8 cellular contexts compared by ENCODE assay signal in the genomic region with DNA sequence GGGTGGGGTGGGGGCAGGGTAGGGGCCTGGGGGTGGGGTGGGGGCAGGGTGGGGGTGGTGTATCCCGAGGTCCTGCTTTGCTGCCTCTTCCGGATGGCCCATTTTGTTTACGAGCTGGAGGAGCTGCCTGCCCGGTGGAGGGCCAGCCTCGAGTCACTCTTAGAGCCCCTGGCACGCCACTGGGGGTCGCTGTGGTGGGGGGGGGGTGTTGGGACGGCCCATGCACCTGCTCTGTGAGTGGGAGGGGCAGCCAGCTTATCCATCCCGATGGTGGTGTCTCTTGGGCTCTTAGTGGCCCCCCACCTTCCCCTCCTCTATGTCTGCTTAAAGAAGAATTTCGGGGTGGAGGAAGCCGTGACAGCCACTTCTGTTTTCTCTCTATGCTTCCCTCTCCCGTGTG. TPM values are rescaled to one million over a fixed set of nuclear protein-coding genes. Genes with fewer than 3 reads are reported as not detected.
DNase-seq lines count a peak whose midpoint lies in the region; ATAC-seq, FAIRE-seq and TF ChIP-seq lines count a peak whose summit lies in the region.

No MANE protein-coding gene starts in this region.

- H3K27ac ChIP-seq in GM23338 (ENCODE audit: low read depth) (no peak overlapping the region), HepG2 (ENCODE audit: extremely low read length, insufficient read depth, low read length) (no peak overlapping the region), body of pancreas (no peak overlapping the region)

- H3F3A ChIP-seq in GM23338 (replicated peaks; ENCODE audit: low read depth): no peaks in the 10 kb centered on the region

- TF ChIP-seq EP300 in HepG2 (IDR thresholded peaks at IDR 0.05; ENCODE audit: low read depth in 2 of 2, low read length in 2 of 2): no peak
- no peak for TF ChIP-seq EP300 in HepG2 (CRISPR knock-in tag; IDR thresholded peaks at IDR 0.05; ENCODE audit: borderline replicate concordance)

- intact Hi-C loops in HepG2 (cut with micrococcal nuclease; ENCODE audit: unreplicated experiment) (no loop called here), body of pancreas (cut with DNase I) (no loop called here)

- in situ Hi-C loops in HepG2 (cut with HindIII; ENCODE audit: extremely low pct_ligation_motif_present, low pct_unique_long_range_greater_than_20kb): no loop called here

- peaks cover 12% of the 10 kb centered on the region for H3K4me1 Mint-ChIP-seq in GM23338

- H3K27ac Mint-ChIP-seq in GM23338: no peak overlapping the region

- no peak for TF ChIP-seq RAD21 in HepG2 (CRISPR knock-in tag; IDR thresholded peaks at IDR 0.05)

- no peak for FAIRE-seq in HepG2 (lab: Jason Lieb, UNC)

- H2AFZ ChIP-seq in GM23338 (no peak overlapping the region), HepG2 (ENCODE audit: low read length) (no peak overlapping the region)

- H3K9me3 ChIP-seq in HepG2 (ENCODE audit: low read length): no peaks in the 10 kb centered on the region
- H3K9me3 ChIP-seq in body of pancreas: no peaks in the 10 kb centered on the region

- H3K4me2 ChIP-seq in GM23338 (no peak overlapping the region), HepG2 (ENCODE audit: low read depth, low read length) (no peak overlapping the region)

- H4K20me1 ChIP-seq in GM23338 (replicated peaks; ENCODE audit: insufficient read depth): no peaks in the 10 kb centered on the region
- no peaks in the 10 kb centered on the region for H4K20me1 ChIP-seq in HepG2 (ENCODE audit: insufficient read depth, low read length)

- ATAC-seq in GM23338 (peak; percentile 84), HepG2 (peak; percentile 70), body of pancreas (no peak), HG03097 (IDR thresholded peaks at IDR 0.05; ENCODE audit: low FRiP score, unreplicated experiment) (no peak), HG02938 (IDR thresholded peaks at IDR 0.05; ENCODE audit: unreplicated experiment) (no peak)

- H3K4me3 ChIP-seq in BJ (ENCODE audit: low read depth, low read length): no peak overlapping the region
- H3K4me3 ChIP-seq in GM23338: no peak overlapping the region
- H3K4me3 ChIP-seq in HepG2 (replicated peaks in 1 of 3; ENCODE audit: insufficient read depth in 1 of 3, low read depth in 2 of 3, low read length in 3 of 3): no peak overlapping the region
- H3K4me3 ChIP-seq in body of pancreas: no peak overlapping the region

- no peak for TF ChIP-seq POLR2A in HepG2 (IDR thresholded peaks at IDR 0.05; ENCODE audit: insufficient read depth in 1 of 2, low read depth in 2 of 2, low read length in 2 of 2)
- no peak for TF ChIP-seq POLR2A in body of pancreas (IDR thresholded peaks at IDR 0.05)

- H3K4me1 ChIP-seq in GM23338 (ENCODE audit: insufficient read depth) (peaks cover 7% of the 10 kb centered on the region; the same call in 1 of the 2 replicates), HepG2 (ENCODE audit: insufficient read depth, low read length) (no peaks in the 10 kb centered on the region), body of pancreas (peaks cover 8% of the 10 kb centered on the region)

- peaks cover 7% of the 10 kb centered on the region for H3K27me3 Mint-ChIP-seq in GM23338 (ENCODE audit: insufficient read depth, low read depth, poor library complexity)

- H3K4me3 Mint-ChIP-seq in GM23338: no peak overlapping the region

- POLR2A ChIA-PET in BJ (lab: Charles Lee) (interaction anchor here (0.7 kb wide), 1 partner anchor 221 kb away, joined by 3 read pairs; no protein-coding TSS in a partner anchor), HepG2 (lab: Yijun Ruan, JAX) (no interaction called here)

- no TSS peak for BruUV-seq in HepG2 (replicated peaks; lab: Mats Ljungman, UMichigan)

- TF ChIP-seq CTCF in BJ (IDR thresholded peaks at IDR 0.05; ENCODE audit: insufficient read depth, low read depth, low read length): peak; percentile 28; the same call in 1 of the 2 replicates
- TF ChIP-seq CTCF in GM23338 (conservative IDR thresholded peaks at IDR 0.05; ENCODE audit: low read depth in 2 of 2): peak; percentile 59 to 79
- TF ChIP-seq CTCF in HepG2 (CRISPR knock-in tag; IDR thresholded peaks at IDR 0.05): peak; percentile 65
- TF ChIP-seq CTCF in body of pancreas (IDR thresholded peaks at IDR 0.05): no peak

- no peaks in the 10 kb centered on the region for H3K9me3 Mint-ChIP-seq in GM23338

- no peak overlapping the region for H3K9ac ChIP-seq in HepG2 (ENCODE audit: insufficient read depth, low read depth, low read length)

- DNase-seq in BJ (ENCODE audit: low read depth): no peak
- DNase-seq in GM23338 (ENCODE audit: low spot score): peak; percentile 64
- DNase-seq in activated CD4-positive, alpha-beta T cell treated with anti-CD3 and anti-CD28 coated beads, Interleukin-2, amount 50 U/mL, for 1 hour: peak; percentile 36
- no peak for DNase-seq in HepG2 (ENCODE audit: low spot score)
- DNase-seq in body of pancreas: no peak
- DNase-seq in DMS79 (lab: John Stamatoyannopoulos, UW): no peak

- no peaks in the 10 kb centered on the region for H3K36me3 Mint-ChIP-seq in GM23338 (ENCODE audit: low read depth)

- 7% methylated on average over 6 of the region's 12 CpGs for WGBS in HepG2 (ENCODE audit: low lambda C conversion rate)
- 0 to 5% methylated on average over 1 to 12 of the region's 12 CpGs for WGBS in body of pancreas, 2 donors

- CTCF ChIA-PET in BJ (lab: Yijun Ruan, JAX): no interaction called here
- CTCF ChIA-PET in HepG2 (lab: Yijun Ruan, JAX; ENCODE audit: low intra/inter-chr PET ratio, low total read pairs): no interaction called here

- H3K79me2 ChIP-seq in GM23338 (replicated peaks; ENCODE audit: insufficient read depth): no peaks in the 10 kb centered on the region
- H3K79me2 ChIP-seq in HepG2 (ENCODE audit: insufficient read depth, low read length): no peaks in the 10 kb centered on the region

- no peaks in the 10 kb centered on the region for H3K36me3 ChIP-seq in BJ (ENCODE audit: control insufficient read depth, insufficient read depth, low read length)
- H3K36me3 ChIP-seq in GM23338 (ENCODE audit: insufficient read depth): no peaks in the 10 kb centered on the region
- no peaks in the 10 kb centered on the region for H3K36me3 ChIP-seq in HepG2 (replicated peaks in 1 of 2; ENCODE audit: control insufficient read depth in 1 of 2, insufficient read depth in 2 of 2, low read length in 2 of 2)
- no peaks in the 10 kb centered on the region for H3K36me3 ChIP-seq in body of pancreas (replicated peaks in 1 of 2; ENCODE audit: insufficient read depth in 1 of 2, low read depth in 2 of 2)

- no peaks in the 10 kb centered on the region for H3K27me3 ChIP-seq in BJ (ENCODE audit: control insufficient read depth, insufficient read depth, low read length)
- H3K27me3 ChIP-seq in GM23338 (ENCODE audit: insufficient read depth): no peaks in the 10 kb centered on the region
- peaks cover 2 to 13% of the 10 kb centered on the region in 2 experiments; a peak in 4 of 5 replicates for H3K27me3 ChIP-seq in HepG2 (ENCODE audit: control insufficient read depth in 1 of 2, insufficient read depth in 2 of 2, low read length in 2 of 2)
- H3K27me3 ChIP-seq in body of pancreas: no peaks in the 10 kb centered on the region

- H3K9me2 ChIP-seq in GM23338 (ENCODE audit: insufficient read depth): no peaks in the 10 kb centered on the region

RNA-seq across cellular contexts. Expression of a gene that starts 24.6 kb away (rescaled TPM):
- polyA plus RNA-seq in BJ (2011; rRNA removed): not detected in 2 replicates
- not detected in 2 replicates for polyA minus RNA-seq in BJ (2011; rRNA and poly(A)+ RNA removed)
- not detected in 2 replicates for total RNA-seq in GM23338 (2014; rRNA removed; shearing (Covaris generic))
- polyA plus RNA-seq in GM23338 (2016; fragmentation: Nextera tagmentation; extraction: Ambion mirVana): not detected in 2 replicates
- total RNA-seq in HepG2 (2016; rRNA removed; fragmentation: Illumina TruSeq; extraction: Trizol): not detected in 2 replicates
- total RNA-seq in HepG2 (2016; cell fraction: cytosol; rRNA removed; fragmentation: Illumina TruSeq; extraction: Trizol; ENCODE audit: low read depth): not detected in 2 replicates
- not detected in 2 replicates for total RNA-seq in HepG2 (2016; cell fraction: insoluble cytoplasmic fraction; rRNA removed; fragmentation: Illumina TruSeq; extraction: Trizol)
- total RNA-seq in HepG2 (2016; cell fraction: membrane; rRNA removed; fragmentation: Illumina TruSeq; extraction: Trizol): not detected in 2 replicates
- not detected in 2 replicates for total RNA-seq in HepG2 (2016; cell fraction: nucleus; rRNA removed; fragmentation: Illumina TruSeq; extraction: Trizol)
- polyA plus RNA-seq in HepG2 (2011; rRNA removed): not detected in 2 replicates
- polyA plus RNA-seq in HepG2 (2011; cell fraction: cytosol; rRNA removed): not detected in 2 replicates
- not detected in 2 replicates for polyA plus RNA-seq in HepG2 (2011; cell fraction: nucleus; rRNA removed)
- polyA plus RNA-seq in HepG2 (2012): not detected in 2 replicates
- polyA plus RNA-seq in HepG2 (2016; cell fraction: cytosol; fragmentation: Illumina TruSeq; extraction: Trizol; ENCODE audit: low read depth): not detected in 2 replicates
- polyA plus RNA-seq in HepG2 (2016; cell fraction: insoluble cytoplasmic fraction; fragmentation: Illumina TruSeq; extraction: Trizol; ENCODE audit: low read depth): not detected in 2 replicates
- polyA plus RNA-seq in HepG2 (2016; cell fraction: membrane; fragmentation: Illumina TruSeq; extraction: Trizol; ENCODE audit: low read depth): not detected in 2 replicates
- polyA plus RNA-seq in HepG2 (2016; cell fraction: nucleus; fragmentation: Illumina TruSeq; extraction: Trizol; ENCODE audit: insufficient read depth, low read depth): not detected in 2 replicates
- polyA minus RNA-seq in HepG2 (2011; rRNA and poly(A)+ RNA removed; ENCODE audit: low replicate concordance): not detected in 2 replicates
- not detected in 2 replicates for polyA minus RNA-seq in HepG2 (2011; cell fraction: cytosol; rRNA and poly(A)+ RNA removed)
- polyA minus RNA-seq in HepG2 (2011; cell fraction: nucleus; rRNA and poly(A)+ RNA removed): not detected in 2 replicates
- not detected for total RNA-seq in body of pancreas

RNA-seq across cellular contexts. Expression of a gene that starts 52.5 kb away (rescaled TPM):
- polyA plus RNA-seq in BJ (2011; rRNA removed) (8.9 and 13.1 TPM in 2 replicates), GM23338 (2016; fragmentation: Nextera tagmentation; extraction: Ambion mirVana) (14.3 TPM in 2 replicates), HepG2 (2011; rRNA removed) (8.9 and 11.4 TPM in 2 replicates)
- polyA minus RNA-seq in BJ (2011; rRNA and poly(A)+ RNA removed): 10.7 and 13.1 TPM in 2 replicates
- total RNA-seq in GM23338 (2014; rRNA removed; shearing (Covaris generic)): 13.7 and 27.7 TPM in 2 replicates
- total RNA-seq in HepG2 (2016; rRNA removed; fragmentation: Illumina TruSeq; extraction: Trizol) (5.9 and 9.9 TPM in 2 replicates), body of pancreas (10 to 100 TPM in 1 of 2 donors, 1 to 10 TPM in 1; 6.2 to 17.1 TPM)
- total RNA-seq in HepG2 (2016; cell fraction: cytosol; rRNA removed; fragmentation: Illumina TruSeq; extraction: Trizol; ENCODE audit: low read depth): 3.2 and 3.6 TPM in 2 replicates
- total RNA-seq in HepG2 (2016; cell fraction: insoluble cytoplasmic fraction; rRNA removed; fragmentation: Illumina TruSeq; extraction: Trizol): 4.3 and 13.3 TPM in 2 replicates
- 4.7 and 5.4 TPM in 2 replicates for total RNA-seq in HepG2 (2016; cell fraction: membrane; rRNA removed; fragmentation: Illumina TruSeq; extraction: Trizol)
- total RNA-seq in HepG2 (2016; cell fraction: nucleus; rRNA removed; fragmentation: Illumina TruSeq; extraction: Trizol): 12.8 and 19.6 TPM in 2 replicates
- polyA plus RNA-seq in HepG2 (2011; cell fraction: cytosol; rRNA removed): 3.7 and 3.8 TPM in 2 replicates
- polyA plus RNA-seq in HepG2 (2011; cell fraction: nucleus; rRNA removed): 32.6 and 32.7 TPM in 2 replicates
- 8.7 and 9.4 TPM in 2 replicates for polyA plus RNA-seq in HepG2 (2012)
- 1.2 and 1.7 TPM in 2 replicates for polyA plus RNA-seq in HepG2 (2016; cell fraction: cytosol; fragmentation: Illumina TruSeq; extraction: Trizol; ENCODE audit: low read depth)
- 6.1 and 8.6 TPM in 2 replicates for polyA plus RNA-seq in HepG2 (2016; cell fraction: insoluble cytoplasmic fraction; fragmentation: Illumina TruSeq; extraction: Trizol; ENCODE audit: low read depth)
- polyA plus RNA-seq in HepG2 (2016; cell fraction: membrane; fragmentation: Illumina TruSeq; extraction: Trizol; ENCODE audit: low read depth): 3.5 and 3.6 TPM in 2 replicates
- 34.8 and 38.5 TPM in 2 replicates for polyA plus RNA-seq in HepG2 (2016; cell fraction: nucleus; fragmentation: Illumina TruSeq; extraction: Trizol; ENCODE audit: insufficient read depth, low read depth)
- polyA minus RNA-seq in HepG2 (2011; rRNA and poly(A)+ RNA removed; ENCODE audit: low replicate concordance): 24.9 and 42.4 TPM in 2 replicates
- polyA minus RNA-seq in HepG2 (2011; cell fraction: cytosol; rRNA and poly(A)+ RNA removed): 8.0 and 8.1 TPM in 2 replicates
- 22.9 and 24.8 TPM in 2 replicates for polyA minus RNA-seq in HepG2 (2011; cell fraction: nucleus; rRNA and poly(A)+ RNA removed)

RNA-seq across cellular contexts. Expression of a gene that starts 52.5 kb away (rescaled TPM):
- polyA plus RNA-seq in BJ (2011; rRNA removed) (57.2 and 76.0 TPM in 2 replicates), GM23338 (2016; fragmentation: Nextera tagmentation; extraction: Ambion mirVana) (232 and 238 TPM in 2 replicates), HepG2 (2011; rRNA removed) (56.3 and 61.5 TPM in 2 replicates)
- polyA minus RNA-seq in BJ (2011; rRNA and poly(A)+ RNA removed): 10.6 and 22.9 TPM in 2 replicates
- 46.6 and 62.4 TPM in 2 replicates for total RNA-seq in GM23338 (2014; rRNA removed; shearing (Covaris generic))
- total RNA-seq in HepG2 (2016; rRNA removed; fragmentation: Illumina TruSeq; extraction: Trizol) (100 and 128 TPM in 2 replicates), body of pancreas (10 to 100 TPM; 21.8 to 45.7 TPM)
- total RNA-seq in HepG2 (2016; cell fraction: cytosol; rRNA removed; fragmentation: Illumina TruSeq; extraction: Trizol; ENCODE audit: low read depth): 51.5 and 56.8 TPM in 2 replicates
- total RNA-seq in HepG2 (2016; cell fraction: insoluble cytoplasmic fraction; rRNA removed; fragmentation: Illumina TruSeq; extraction: Trizol): 90.5 and 136 TPM in 2 replicates
- total RNA-seq in HepG2 (2016; cell fraction: membrane; rRNA removed; fragmentation: Illumina TruSeq; extraction: Trizol): 53.3 and 53.5 TPM in 2 replicates
- total RNA-seq in HepG2 (2016; cell fraction: nucleus; rRNA removed; fragmentation: Illumina TruSeq; extraction: Trizol): 41.8 and 43.3 TPM in 2 replicates
- polyA plus RNA-seq in HepG2 (2011; cell fraction: cytosol; rRNA removed): 52.8 and 61.9 TPM in 2 replicates
- polyA plus RNA-seq in HepG2 (2011; cell fraction: nucleus; rRNA removed): 26.4 and 27.8 TPM in 2 replicates
- 49.9 and 56.6 TPM in 2 replicates for polyA plus RNA-seq in HepG2 (2012)
- polyA plus RNA-seq in HepG2 (2016; cell fraction: cytosol; fragmentation: Illumina TruSeq; extraction: Trizol; ENCODE audit: low read depth): 48.1 and 59.5 TPM in 2 replicates
- polyA plus RNA-seq in HepG2 (2016; cell fraction: insoluble cytoplasmic fraction; fragmentation: Illumina TruSeq; extraction: Trizol; ENCODE audit: low read depth): 119 and 125 TPM in 2 replicates
- polyA plus RNA-seq in HepG2 (2016; cell fraction: membrane; fragmentation: Illumina TruSeq; extraction: Trizol; ENCODE audit: low read depth): 41.7 and 46.4 TPM in 2 replicates
- 59.6 and 63.8 TPM in 2 replicates for polyA plus RNA-seq in HepG2 (2016; cell fraction: nucleus; fragmentation: Illumina TruSeq; extraction: Trizol; ENCODE audit: insufficient read depth, low read depth)
- 26.5 and 74.2 TPM in 2 replicates for polyA minus RNA-seq in HepG2 (2011; rRNA and poly(A)+ RNA removed; ENCODE audit: low replicate concordance)
- polyA minus RNA-seq in HepG2 (2011; cell fraction: cytosol; rRNA and poly(A)+ RNA removed): 12.5 and 18.9 TPM in 2 replicates
- 21.3 and 25.6 TPM in 2 replicates for polyA minus RNA-seq in HepG2 (2011; cell fraction: nucleus; rRNA and poly(A)+ RNA removed)

RNA-seq across cellular contexts. Expression of a gene that starts 56.9 kb away (rescaled TPM):
- polyA plus RNA-seq in BJ (2011; rRNA removed): 13.8 and 24.4 TPM in 2 replicates
- polyA minus RNA-seq in BJ (2011; rRNA and poly(A)+ RNA removed): 10.9 and 15.0 TPM in 2 replicates
- 9.0 and 10.8 TPM in 2 replicates for total RNA-seq in GM23338 (2014; rRNA removed; shearing (Covaris generic))
- polyA plus RNA-seq in GM23338 (2016; fragmentation: Nextera tagmentation; extraction: Ambion mirVana): 2.7 and 3.3 TPM in 2 replicates
- total RNA-seq in HepG2 (2016; rRNA removed; fragmentation: Illumina TruSeq; extraction: Trizol): not detected in 2 replicates
- total RNA-seq in HepG2 (2016; cell fraction: cytosol; rRNA removed; fragmentation: Illumina TruSeq; extraction: Trizol; ENCODE audit: low read depth): not detected in 2 replicates
- not detected in 2 replicates for total RNA-seq in HepG2 (2016; cell fraction: insoluble cytoplasmic fraction; rRNA removed; fragmentation: Illumina TruSeq; extraction: Trizol)
- total RNA-seq in HepG2 (2016; cell fraction: membrane; rRNA removed; fragmentation: Illumina TruSeq; extraction: Trizol): not detected in 2 replicates
- total RNA-seq in HepG2 (2016; cell fraction: nucleus; rRNA removed; fragmentation: Illumina TruSeq; extraction: Trizol): not detected in 2 replicates
- not detected in 2 replicates for polyA plus RNA-seq in HepG2 (2011; rRNA removed)
- polyA plus RNA-seq in HepG2 (2011; cell fraction: cytosol; rRNA removed): not detected in 2 replicates
- not detected in 2 replicates for polyA plus RNA-seq in HepG2 (2011; cell fraction: nucleus; rRNA removed)
- polyA plus RNA-seq in HepG2 (2012): not detected in 2 replicates
- polyA plus RNA-seq in HepG2 (2016; cell fraction: cytosol; fragmentation: Illumina TruSeq; extraction: Trizol; ENCODE audit: low read depth): not detected in 2 replicates
- polyA plus RNA-seq in HepG2 (2016; cell fraction: insoluble cytoplasmic fraction; fragmentation: Illumina TruSeq; extraction: Trizol; ENCODE audit: low read depth): not detected in 2 replicates
- not detected in 2 replicates for polyA plus RNA-seq in HepG2 (2016; cell fraction: membrane; fragmentation: Illumina TruSeq; extraction: Trizol; ENCODE audit: low read depth)
- not detected in 2 replicates for polyA plus RNA-seq in HepG2 (2016; cell fraction: nucleus; fragmentation: Illumina TruSeq; extraction: Trizol; ENCODE audit: insufficient read depth, low read depth)
- 1.1 TPM in 1 of 2 replicates, not detected in the other for polyA minus RNA-seq in HepG2 (2011; rRNA and poly(A)+ RNA removed; ENCODE audit: low replicate concordance)
- polyA minus RNA-seq in HepG2 (2011; cell fraction: cytosol; rRNA and poly(A)+ RNA removed): not detected in 2 replicates
- polyA minus RNA-seq in HepG2 (2011; cell fraction: nucleus; rRNA and poly(A)+ RNA removed): not detected in 2 replicates
- 1 to 10 TPM; 4.7 to 7.6 TPM for total RNA-seq in body of pancreas

Comparison
In these comparisons a context has a peak if more than half of its experiments do, and no peak if none do; other contexts are left out.
1. DNase-seq: peak in GM23338 (single experiment) and activated CD4-positive, alpha-beta T cell treated with anti-CD3 and anti-CD28 coated beads, Interleukin-2, amount 50 U/mL, for 1 hour (single experiment); none in BJ (single experiment), HepG2 (single experiment), body of pancreas (0 of 4) and DMS79 (single experiment).
2. CTCF ChIP-seq: peak in BJ (single experiment), GM23338 (2 of 2) and HepG2 (single experiment); none in body of pancreas (0 of 7).
3. ATAC-seq: peak in GM23338 (single experiment) and HepG2 (single experiment); none in body of pancreas (single experiment), HG03097 (single experiment) and HG02938 (single experiment).